Comparison of ENCODE assay signal across 17 cellular contexts in the genomic region with DNA sequence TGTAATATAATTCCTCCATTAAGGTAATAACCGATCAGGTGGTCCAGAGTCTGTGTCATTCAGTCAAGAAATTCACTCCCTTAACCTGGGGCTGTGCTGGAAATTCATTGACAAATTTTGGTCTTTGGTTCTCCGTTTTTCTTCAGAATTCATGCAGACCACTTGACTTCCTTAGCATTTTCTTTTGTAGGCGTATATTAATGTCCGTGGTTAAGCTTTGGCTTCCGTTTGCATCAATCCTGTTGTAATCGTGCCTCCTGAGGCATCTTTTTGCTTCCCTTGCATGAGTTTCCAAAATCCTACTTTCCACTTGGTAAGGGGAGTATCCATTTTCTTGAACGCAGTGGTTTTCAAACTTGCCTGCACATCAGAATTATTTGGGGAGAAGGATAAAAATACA. TPM values are rescaled to one million over a fixed set of nuclear protein-coding genes. Genes with fewer than 3 reads are reported as not detected.
DNase-seq lines count a peak whose midpoint lies in the region; ATAC-seq and TF ChIP-seq lines count a peak whose summit lies in the region.
"Had no signal": no experiment of that assay in that cellular context is flagged by ENCODE, and none has a peak within 500 bp of the region (broad histone marks: within the 10 kb centered on the region; RNA-seq: fewer than 3 reads in every experiment).

No MANE protein-coding gene starts in this region.

- H3K36me3 ChIP-seq in PC-3 (ENCODE audit: low read depth, low read length) (no peaks in the 10 kb centered on the region), OCI-LY7 (ENCODE audit: insufficient read depth, low read length) (peaks cover 10% of the 10 kb centered on the region)

- H3K27ac ChIP-seq in PC-3 (ENCODE audit: low read length): peak overlapping the region; percentile 44
- no peak overlapping the region for H3K27ac ChIP-seq in OCI-LY7 (ENCODE audit: low read depth, low read length, poor library complexity, severe bottlenecking)
- H3K27ac ChIP-seq: upper lobe of left lung had no signal

- TF ChIP-seq CTCF in PC-3 (conservative IDR thresholded peaks at IDR 0.05; ENCODE audit: low read depth, low read length) (no peak), OCI-LY7 (conservative IDR thresholded peaks at IDR 0.05; ENCODE audit: low read length) (no peak)

- intact Hi-C loops in PC-3 (cut with micrococcal nuclease) (no loop called here), OCI-LY7 (cut with micrococcal nuclease; ENCODE audit: unreplicated experiment) (no loop called here)

- no peak overlapping the region for H2AFZ ChIP-seq in PC-3 (ENCODE audit: low read length)
- H2AFZ ChIP-seq in OCI-LY7 (ENCODE audit: low read length): no peak overlapping the region

- H3K36me3 Mint-ChIP-seq in stimulated activated naive CD8-positive, alpha-beta T cell treated with anti-CD3 and anti-CD28 coated beads, Interleukin-15, Interleukin-2, amounts not matched to agents 100 ng/mL and 50 ng/mL, for 24 hours (ENCODE audit: low read depth): peaks cover 21% of the 10 kb centered on the region
- peaks cover 3% of the 10 kb centered on the region for H3K36me3 Mint-ChIP-seq in activated naive CD8-positive, alpha-beta T cell treated with anti-CD3 and anti-CD28 coated beads, Interleukin-2, amount 50 U/mL, for 24 hours (ENCODE audit: low read depth)

- CTCF ChIA-PET in PC-3 (lab: Charles Lee) (no interaction called here), OCI-LY7 (lab: Charles Lee; ENCODE audit: unreplicated experiment) (no interaction called here)

- H3K4me1 Mint-ChIP-seq in stimulated activated naive CD8-positive, alpha-beta T cell treated with anti-CD3 and anti-CD28 coated beads, Interleukin-15, Interleukin-2, amounts not matched to agents 100 ng/mL and 50 ng/mL, for 24 hours (ENCODE audit: low read depth): peaks cover 40% of the 10 kb centered on the region
- H3K4me1 Mint-ChIP-seq in activated naive CD8-positive, alpha-beta T cell treated with anti-CD3 and anti-CD28 coated beads, Interleukin-2, amount 50 U/mL, for 24 hours: peaks cover 33% of the 10 kb centered on the region

- no TSS peak for BruUV-seq in PC-3 (replicated peaks; lab: Mats Ljungman, UMichigan)
- BruUV-seq in OCI-LY7 (replicated peaks; lab: Mats Ljungman, UMichigan): no TSS peak

- H3K9me3 ChIP-seq in PC-3 (ENCODE audit: low read length) (no peaks in the 10 kb centered on the region), OCI-LY7 (ENCODE audit: low read length) (no peaks in the 10 kb centered on the region)
- H3K9me3 ChIP-seq: Caco-2, upper lobe of left lung had no signal

- peak overlapping the region; percentile 20 for H3K4me3 Mint-ChIP-seq in stimulated activated naive CD8-positive, alpha-beta T cell treated with anti-CD3 and anti-CD28 coated beads, Interleukin-15, Interleukin-2, amounts not matched to agents 100 ng/mL and 50 ng/mL, for 24 hours
- H3K4me3 Mint-ChIP-seq in activated naive CD8-positive, alpha-beta T cell treated with anti-CD3 and anti-CD28 coated beads, Interleukin-2, amount 50 U/mL, for 24 hours: peak overlapping the region; percentile 8
- H3K4me3 Mint-ChIP-seq: effector memory CD8-positive, alpha-beta T cell had no signal

- H3K4me2 ChIP-seq in PC-3 (ENCODE audit: low read length): peak overlapping the region; percentile 26; the same call in 1 of the 2 replicates
- no peak overlapping the region for H3K4me2 ChIP-seq in OCI-LY7 (ENCODE audit: low read length)

- ATAC-seq in stimulated activated naive CD8-positive, alpha-beta T cell treated with anti-CD3 and anti-CD28 coated beads, Interleukin-15, Interleukin-2, amounts not matched to agents 100 U/mL and 50 U/mL, for 24 hours: no peak
- no peak for ATAC-seq in PC-3
- ATAC-seq in activated naive CD8-positive, alpha-beta T cell treated with anti-CD3 and anti-CD28 coated beads, Interleukin-2, amount 50 U/mL, for 24 hours: no peak
- ATAC-seq in GM18858 (IDR thresholded peaks at IDR 0.05; ENCODE audit: unreplicated experiment): no peak
- ATAC-seq: effector memory CD8-positive, alpha-beta T cell; K562; left ventricle myocardium superior had no signal

- peaks cover 44% of the 10 kb centered on the region for H3K79me2 ChIP-seq in PC-3 (ENCODE audit: low read length)
- peaks cover 26% of the 10 kb centered on the region; the same call in 1 of the 2 replicates for H3K79me2 ChIP-seq in OCI-LY7 (ENCODE audit: insufficient read depth, low read depth, low read length)

- H3K9me3 Mint-ChIP-seq in stimulated activated naive CD8-positive, alpha-beta T cell treated with anti-CD3 and anti-CD28 coated beads, Interleukin-15, Interleukin-2, amounts not matched to agents 100 ng/mL and 50 ng/mL, for 24 hours: no peaks in the 10 kb centered on the region
- H3K9me3 Mint-ChIP-seq in activated naive CD8-positive, alpha-beta T cell treated with anti-CD3 and anti-CD28 coated beads, Interleukin-2, amount 50 U/mL, for 24 hours: no peaks in the 10 kb centered on the region
- H3K9me3 Mint-ChIP-seq: effector memory CD8-positive, alpha-beta T cell had no signal

- peaks cover 12% of the 10 kb centered on the region for H3K4me1 ChIP-seq in PC-3 (ENCODE audit: insufficient read depth, low read length)
- no peaks in the 10 kb centered on the region for H3K4me1 ChIP-seq in OCI-LY7 (ENCODE audit: insufficient read depth, low read length, poor library complexity, severe bottlenecking)
- H3K4me1 ChIP-seq: Caco-2 had no signal

- H4K20me1 ChIP-seq in PC-3 (ENCODE audit: low read length): no peaks in the 10 kb centered on the region
- no peaks in the 10 kb centered on the region for H4K20me1 ChIP-seq in OCI-LY7 (ENCODE audit: insufficient read depth, low read length)

- no peak overlapping the region for H3K9ac ChIP-seq in PC-3 (ENCODE audit: low read length)

- DNase-seq in stimulated activated naive CD8-positive, alpha-beta T cell treated with anti-CD3 and anti-CD28 coated beads, Interleukin-15, Interleukin-2, amounts not matched to agents 100 U/mL and 50 U/mL, for 24 hours: no peak
- no peak for DNase-seq in PC-3
- DNase-seq in activated naive CD8-positive, alpha-beta T cell treated with anti-CD3 and anti-CD28 coated beads, Interleukin-2, amount 50 U/mL, for 24 hours: no peak
- no peak for DNase-seq in occipital lobe (lab: John Stamatoyannopoulos, UW)
- DNase-seq in glomerular visceral epithelial cell (ENCODE audit: extremely low spot score): no peak
- no peak for DNase-seq in OCI-LY7 (ENCODE audit: low spot score)
- DNase-seq: activated effector memory CD4-positive, alpha-beta T cell treated with anti-CD3 and anti-CD28 coated beads, Interleukin-2, amount 50 U/mL, for 16 hours; anterior cingulate cortex; Caco-2; cerebellar nuclear complex; effector memory CD8-positive, alpha-beta T cell; left ventricle myocardium superior; stimulated activated naive CD4-positive, alpha-beta T cell treated with Interleukin-2 at 50 U/mL for 16 hours; upper lobe of left lung had no signal

- no peaks in the 10 kb centered on the region for H3K27me3 ChIP-seq in PC-3 (ENCODE audit: low read length)
- H3K27me3 ChIP-seq: upper lobe of left lung had no signal

- peak overlapping the region; percentile 66 for H3K27ac Mint-ChIP-seq in stimulated activated naive CD8-positive, alpha-beta T cell treated with anti-CD3 and anti-CD28 coated beads, Interleukin-15, Interleukin-2, amounts not matched to agents 100 ng/mL and 50 ng/mL, for 24 hours
- peak overlapping the region; percentile 21 for H3K27ac Mint-ChIP-seq in activated naive CD8-positive, alpha-beta T cell treated with anti-CD3 and anti-CD28 coated beads, Interleukin-2, amount 50 U/mL, for 24 hours

- H3K27me3 Mint-ChIP-seq in stimulated activated naive CD8-positive, alpha-beta T cell treated with anti-CD3 and anti-CD28 coated beads, Interleukin-15, Interleukin-2, amounts not matched to agents 100 ng/mL and 50 ng/mL, for 24 hours: no peaks in the 10 kb centered on the region
- H3K27me3 Mint-ChIP-seq in activated naive CD8-positive, alpha-beta T cell treated with anti-CD3 and anti-CD28 coated beads, Interleukin-2, amount 50 U/mL, for 24 hours: no peaks in the 10 kb centered on the region
- H3K27me3 Mint-ChIP-seq: effector memory CD8-positive, alpha-beta T cell had no signal

- POLR2A ChIA-PET in PC-3 (lab: Charles Lee; ENCODE audit: unreplicated experiment) (no interaction called here), OCI-LY7 (lab: Charles Lee) (no interaction called here)

- H3K9me2 ChIP-seq in PC-3 (replicated peaks; ENCODE audit: low read length) (no peaks in the 10 kb centered on the region), OCI-LY7 (ENCODE audit: insufficient read depth, low read length) (no peaks in the 10 kb centered on the region)

- H3F3A ChIP-seq in PC-3 (ENCODE audit: low read length, unreplicated experiment): no peaks in the 10 kb centered on the region

- no peak overlapping the region for H3K4me3 ChIP-seq in PC-3 (ENCODE audit: low read length)
- H3K4me3 ChIP-seq in OCI-LY7 (ENCODE audit: low read depth, low read length, poor library complexity, severe bottlenecking): no peak overlapping the region
- H3K4me3 ChIP-seq: K562, upper lobe of left lung had no signal

RNA-seq across cellular contexts. Expression of a gene that starts 9.0 kb away (rescaled TPM):
- total RNA-seq in PC-3 (2014; rRNA removed) (7.4 and 9.5 TPM in 2 replicates), occipital lobe (79.5 TPM), OCI-LY7 (2022) (33.2 and 36.5 TPM in 2 replicates)
- total RNA-seq in OCI-LY7 (2014; rRNA removed; shearing (Covaris generic)): 34.5 and 42.1 TPM in 2 replicates
